ENCODE assay signal across 8 cellular contexts in the genomic region with DNA sequence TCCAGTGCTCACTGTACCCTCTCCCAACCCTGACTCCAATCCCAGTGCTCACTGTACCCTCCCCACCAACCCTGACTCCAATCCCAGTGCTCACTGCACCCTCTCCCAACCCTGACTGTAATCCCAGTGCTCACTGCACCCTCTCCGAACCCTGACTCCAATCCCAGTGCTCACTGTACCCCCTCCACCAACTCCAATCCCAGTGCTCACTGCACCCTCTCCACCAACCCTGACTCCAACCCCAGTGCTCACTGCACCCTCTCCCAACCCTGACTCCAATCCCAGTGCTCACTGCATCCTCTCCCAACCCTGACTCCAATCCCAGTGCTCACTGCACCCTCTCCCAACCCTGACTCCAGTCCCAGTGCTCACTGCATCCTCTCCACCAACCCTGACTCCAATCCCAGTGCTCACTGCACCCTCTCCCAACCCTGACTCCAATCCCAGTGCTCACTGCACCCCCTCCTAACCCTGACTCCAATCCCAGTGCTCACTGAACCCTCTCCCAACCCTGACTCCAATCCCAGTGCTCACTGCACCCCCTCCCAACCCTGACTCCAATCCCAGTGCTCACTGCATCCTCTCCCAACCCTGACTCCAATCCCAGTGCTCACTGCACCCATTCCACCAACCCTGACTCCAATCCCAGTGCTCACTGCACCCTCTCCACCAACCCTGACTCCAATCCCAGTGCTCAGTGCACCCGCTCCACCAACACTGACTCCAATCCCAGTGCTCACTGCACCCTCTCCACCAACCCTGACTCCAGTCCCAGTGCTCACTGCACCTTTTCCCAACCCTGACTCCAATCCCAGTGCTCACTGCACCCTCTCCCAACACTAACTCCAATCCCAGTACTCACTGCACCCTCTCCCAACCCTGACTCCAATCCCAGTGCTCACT.
DNase-seq lines count a peak whose midpoint lies in the region; ATAC-seq, FAIRE-seq and TF ChIP-seq lines count a peak whose summit lies in the region.
"Not testable (repeated sequence)": the region's sequence is repeated elsewhere in the genome, so short reads cannot be mapped to it uniquely, and the experiment has no call there.

No MANE protein-coding gene starts in this region.

- not testable (repeated sequence) for H3K27ac ChIP-seq in A549; K562 (ENCODE audit: extremely low read depth, low read depth, low read length); esophagus muscularis mucosa (replicated peaks in 1 of 4); liver (ENCODE audit: low read depth in 1 of 2, low read length in 2 of 2)

- H3K4me1 Mint-ChIP-seq in activated CD4-positive, alpha-beta T cell treated with anti-CD3 and anti-CD28 coated beads, Interleukin-2, amount 10 ng/mL, durations not matched to agents 24 days and 14 days; activated naive CD8-positive, alpha-beta T cell treated with anti-CD3 and anti-CD28 coated beads, Interleukin-2, amount 10 ng/mL, durations not matched to agents 7 days and 5 days; memory B cell: not testable (repeated sequence)
- peaks cover 34% of the 10 kb centered on the region for H3K4me1 Mint-ChIP-seq in osteocyte (ENCODE audit: unreplicated experiment)

- H3K9me1 ChIP-seq in K562 (ENCODE audit: control insufficient read depth, insufficient read depth, low read length), result not testable (repeated sequence)

- peaks cover 4 to 10% of the 10 kb centered on the region in 2 experiments; a peak in 4 of 5 replicates for H3K27me3 ChIP-seq in K562 (ENCODE audit: control insufficient read depth in 2 of 2, insufficient read depth in 2 of 2, low read length in 2 of 2)
- H3K27me3 ChIP-seq in esophagus muscularis mucosa, result peaks cover 0 to 40% (median 0%) of the 10 kb centered on the region in 4 donors
- H3K27me3 ChIP-seq in liver (ENCODE audit: control insufficient read depth in 4 of 4, insufficient read depth in 4 of 4, low read length in 3 of 4), result not testable (repeated sequence)

- POLR2A ChIA-PET in A549 (lab: Yijun Ruan, JAX); activated naive CD8-positive, alpha-beta T cell treated with anti-CD3 and anti-CD28 coated beads, Interleukin-2, amount 10 ng/mL, durations not matched to agents 7 days and 5 days (lab: Charles Lee); K562 (lab: Yijun Ruan, JAX): not testable (repeated sequence)

- not testable (repeated sequence) for H3K27ac Mint-ChIP-seq in activated CD4-positive, alpha-beta T cell treated with anti-CD3 and anti-CD28 coated beads, Interleukin-2, amount 10 ng/mL, durations not matched to agents 24 days and 14 days; activated naive CD8-positive, alpha-beta T cell treated with anti-CD3 and anti-CD28 coated beads, Interleukin-2, amount 10 ng/mL, durations not matched to agents 7 days and 5 days; osteocyte (ENCODE audit: unreplicated experiment)
- peak overlapping the region; percentile 88 for H3K27ac Mint-ChIP-seq in memory B cell

- not testable (repeated sequence) for H3K4me3 ChIP-seq in A549; K562; esophagus muscularis mucosa; liver (ENCODE audit: low read depth in 1 of 3, low read length in 3 of 3)

- not testable (repeated sequence) for H3K9me3 Mint-ChIP-seq in activated CD4-positive, alpha-beta T cell treated with anti-CD3 and anti-CD28 coated beads, Interleukin-2, amount 10 ng/mL, durations not matched to agents 24 days and 14 days; activated naive CD8-positive, alpha-beta T cell treated with anti-CD3 and anti-CD28 coated beads, Interleukin-2, amount 10 ng/mL, durations not matched to agents 7 days and 5 days; memory B cell; osteocyte (ENCODE audit: unreplicated experiment)

- not testable (repeated sequence) for H3K27me3 Mint-ChIP-seq in activated CD4-positive, alpha-beta T cell treated with anti-CD3 and anti-CD28 coated beads, Interleukin-2, amount 10 ng/mL, durations not matched to agents 24 days and 14 days; activated naive CD8-positive, alpha-beta T cell treated with anti-CD3 and anti-CD28 coated beads, Interleukin-2, amount 10 ng/mL, durations not matched to agents 7 days and 5 days; osteocyte (ENCODE audit: unreplicated experiment)
- peaks cover 20% of the 10 kb centered on the region for H3K27me3 Mint-ChIP-seq in memory B cell

- in situ Hi-C loops in K562 (cut with MboI), result not testable (repeated sequence)

- FAIRE-seq in A549 (lab: Jason Lieb, UNC); K562 (lab: Jason Lieb, UNC): not testable (repeated sequence)

- not testable (repeated sequence) for H3K4me3 Mint-ChIP-seq in activated CD4-positive, alpha-beta T cell treated with anti-CD3 and anti-CD28 coated beads, Interleukin-2, amount 10 ng/mL, durations not matched to agents 24 days and 14 days; activated naive CD8-positive, alpha-beta T cell treated with anti-CD3 and anti-CD28 coated beads, Interleukin-2, amount 10 ng/mL, durations not matched to agents 7 days and 5 days; memory B cell; osteocyte (ENCODE audit: unreplicated experiment)

- not testable (repeated sequence) for H3K4me2 ChIP-seq in A549; K562 (ENCODE audit: insufficient read depth, low read length)

- H3K36me3 Mint-ChIP-seq in activated CD4-positive, alpha-beta T cell treated with anti-CD3 and anti-CD28 coated beads, Interleukin-2, amount 10 ng/mL, durations not matched to agents 24 days and 14 days (ENCODE audit: low read depth); activated naive CD8-positive, alpha-beta T cell treated with anti-CD3 and anti-CD28 coated beads, Interleukin-2, amount 10 ng/mL, durations not matched to agents 7 days and 5 days; memory B cell; osteocyte (ENCODE audit: unreplicated experiment): not testable (repeated sequence)

- not testable (repeated sequence) for H4K20me1 ChIP-seq in K562 (replicated peaks; ENCODE audit: control insufficient read depth, insufficient read depth, low read length)

- BruUV-seq in K562 (replicated peaks; lab: Mats Ljungman, UMichigan), result not testable (repeated sequence)

- TF ChIP-seq POLR2A in A549 (IDR thresholded peaks at IDR 0.05; ENCODE audit: low read length); K562 (conservative IDR thresholded peaks at IDR 0.05); esophagus muscularis mucosa (IDR thresholded peaks at IDR 0.05; ENCODE audit: low read depth): not testable (repeated sequence)

- intact Hi-C loops in activated CD4-positive, alpha-beta T cell treated with anti-CD3 and anti-CD28 coated beads, Interleukin-2, amount 10 ng/mL, durations not matched to agents 24 days and 14 days (cut with micrococcal nuclease); esophagus muscularis mucosa (cut with DNase I): not testable (repeated sequence)
- intact Hi-C loops in K562 (cut with micrococcal nuclease), result loop anchor here (5.0 to 10.0 kb wide), 5 partner anchors 67 to 552 kb away; a partner anchor contains a TSS

- H3K36me3 ChIP-seq in K562 (ENCODE audit: control insufficient read depth, insufficient read depth, low read length); esophagus muscularis mucosa; liver (ENCODE audit: control insufficient read depth in 4 of 4, insufficient read depth in 3 of 4, low read depth in 1 of 4, low read length in 3 of 4): not testable (repeated sequence)

- H3K9me3 ChIP-seq in A549; K562 (replicated peaks; ENCODE audit: control insufficient read depth, insufficient read depth, low read depth, low read length); esophagus muscularis mucosa; liver (ENCODE audit: control insufficient read depth in 4 of 4, low read length in 3 of 4): not testable (repeated sequence)

- TF ChIP-seq RAD21 in A549 (conservative IDR thresholded peaks at IDR 0.05 in 1 of 2, IDR thresholded peaks at IDR 0.05 in 1 of 2); K562 (CRISPR knock-in tag; conservative IDR thresholded peaks at IDR 0.05 in 1 of 2, IDR thresholded peaks at IDR 0.05 in 1 of 2); liver (IDR thresholded peaks at IDR 0.05): not testable (repeated sequence)

- WGBS in A549 (ENCODE audit: missing lambda C conversion rate), result 93% methylated on average over 2 of the region's 2 CpGs
- 0% methylated on average over 2 of the region's 2 CpGs for WGBS in K562 (ENCODE audit: insufficient coverage, low coverage, missing lambda C conversion rate)
- 89% methylated on average over 2 of the region's 2 CpGs for WGBS in esophagus muscularis mucosa
- WGBS in liver, result 94% methylated on average over 2 of the region's 2 CpGs

- H2AFZ ChIP-seq in K562 (ENCODE audit: low read depth, low read length), result not testable (repeated sequence)

- H3K4me1 ChIP-seq in A549; K562 (replicated peaks in 1 of 2; ENCODE audit: control insufficient read depth in 2 of 2, insufficient read depth in 2 of 2, low read length in 2 of 2); esophagus muscularis mucosa; liver (ENCODE audit: control insufficient read depth in 4 of 4, insufficient read depth in 4 of 4, low read length in 3 of 4): not testable (repeated sequence)

- CTCF ChIA-PET in A549 (lab: Yijun Ruan, JAX); K562 (lab: Yijun Ruan, JAX; ENCODE audit: low intra/inter-chr PET ratio): not testable (repeated sequence)

- DNase-seq in A549 (ENCODE audit: low read depth in 1 of 2, low spot score in 1 of 2); K562 (ENCODE audit: extremely low read depth in 1 of 4, low spot score in 3 of 4); memory B cell (ENCODE audit: low spot score in 2 of 2): not testable (repeated sequence)
- DNase-seq in activated CD4-positive, alpha-beta T cell treated with anti-CD3 and anti-CD28 coated beads, Interleukin-2, amount 10 ng/mL, durations not matched to agents 24 days and 14 days, result peak; percentile 56
- DNase-seq in activated naive CD8-positive, alpha-beta T cell treated with anti-CD3 and anti-CD28 coated beads, Interleukin-2, amount 10 ng/mL, durations not matched to agents 7 days and 5 days, result peak; percentile 39
- peak; percentile 21 for DNase-seq in esophagus muscularis mucosa (ENCODE audit: extremely low spot score)
- peak; percentile 38 for DNase-seq in osteocyte (ENCODE audit: extremely low spot score, unreplicated experiment)

- not testable (repeated sequence) for H3K79me2 ChIP-seq in K562 (ENCODE audit: control insufficient read depth, insufficient read depth, low read length)

- H3K9ac ChIP-seq in K562 (ENCODE audit: insufficient read depth in 1 of 2, low read depth in 2 of 2, low read length in 2 of 2); liver (ENCODE audit: low read depth in 1 of 2, low read length in 2 of 2): not testable (repeated sequence)

- TF ChIP-seq EP300 in A549 (IDR thresholded peaks at IDR 0.05); K562 (IDR thresholded peaks at IDR 0.05; ENCODE audit: low read length); esophagus muscularis mucosa (IDR thresholded peaks at IDR 0.05): not testable (repeated sequence)

- ATAC-seq in A549; activated naive CD8-positive, alpha-beta T cell treated with anti-CD3 and anti-CD28 coated beads, Interleukin-2, amount 10 ng/mL, durations not matched to agents 7 days and 5 days (ENCODE audit: low read depth); K562; memory B cell (ENCODE audit: low read depth): not testable (repeated sequence)

- not testable (repeated sequence) for TF ChIP-seq CTCF in A549 (IDR thresholded peaks at IDR 0.05); K562 (IDR thresholded peaks at IDR 0.05 in 2 of 3, conservative IDR thresholded peaks at IDR 0.05 in 1 of 3; ENCODE audit: insufficient read depth in 2 of 3, low read depth in 1 of 3, low read length in 3 of 3); esophagus muscularis mucosa (IDR thresholded peaks at IDR 0.05); liver (IDR thresholded peaks at IDR 0.05; ENCODE audit: low read depth, low read length, missing input control); osteocyte (IDR thresholded peaks at IDR 0.05)
